In the genomic region with DNA sequence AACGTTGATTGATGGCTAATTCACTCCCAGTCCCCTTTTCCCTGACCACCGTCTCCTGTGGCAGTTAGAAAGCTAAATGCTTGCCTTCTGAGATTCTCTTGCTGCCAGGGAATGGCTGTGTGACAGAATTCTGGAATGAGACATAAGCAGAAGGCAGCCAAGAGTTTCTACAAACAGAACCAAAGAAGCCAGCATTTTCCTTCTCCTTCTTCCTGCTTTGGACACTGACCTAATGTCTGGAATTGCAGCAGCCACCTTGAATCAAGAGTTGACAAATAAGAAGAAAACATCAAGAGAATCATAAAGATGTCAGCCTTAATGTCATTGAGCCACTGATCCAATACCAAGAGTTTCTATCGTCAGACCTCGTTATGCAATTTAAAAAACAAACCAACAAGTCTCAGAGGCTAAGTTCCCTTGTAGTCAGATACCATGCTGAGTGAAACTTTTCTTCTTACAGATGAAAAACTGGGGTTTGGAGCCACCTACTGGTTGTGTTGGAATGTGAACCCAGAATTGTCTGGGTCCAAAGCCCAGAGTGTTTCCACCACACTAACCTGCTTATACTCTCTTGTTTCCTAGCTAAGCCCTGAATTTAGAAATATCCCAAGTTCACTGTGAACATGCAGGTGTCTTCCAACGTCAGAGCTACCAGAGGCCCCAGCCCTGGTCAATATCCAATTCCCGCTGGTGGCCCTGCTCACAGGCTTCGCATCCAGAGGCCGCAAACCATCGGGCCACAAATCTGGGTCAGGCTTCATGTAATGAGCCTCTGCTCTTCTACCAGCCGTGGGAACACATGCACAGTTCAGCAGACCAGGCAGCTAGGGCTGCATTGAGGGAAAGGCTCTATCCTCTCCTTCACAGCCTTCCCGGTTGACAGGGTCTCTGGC, we compare ENCODE assay signal across 8 cellular contexts. TPM values are rescaled to one million over a fixed set of nuclear protein-coding genes. Genes with fewer than 3 reads are reported as not detected.
DNase-seq lines count a peak whose midpoint lies in the region; ATAC-seq, FAIRE-seq and TF ChIP-seq lines count a peak whose summit lies in the region.

No MANE protein-coding gene starts in this region.

- WGBS in A549 (ENCODE audit: missing lambda C conversion rate) = 19% methylated on average over 6 of the region's 11 CpGs

- H3K9me3 Mint-ChIP-seq in stimulated activated naive CD8-positive, alpha-beta T cell treated with anti-CD3 and anti-CD28 coated beads, Interleukin-15, amount 100 ng/mL, for 72 hours = no peaks in the 10 kb centered on the region

- no peak for TF ChIP-seq POLR2A in A549 (IDR thresholded peaks at IDR 0.05; ENCODE audit: low read length)

- H3K4me2 ChIP-seq in A549 = peak overlapping the region; percentile 33; the same call in 1 of the 3 replicates

- H3K36me3 ChIP-seq in NT2/D1 (ENCODE audit: insufficient read depth, insufficient read length, low read length) = no peaks in the 10 kb centered on the region

- no peak overlapping the region; a peak in 1 of 6 replicates for H3K27ac ChIP-seq in A549

- peak overlapping the region; percentile 46 for H3K9ac ChIP-seq in NT2/D1 (ENCODE audit: insufficient read length, low read depth)

- peak overlapping the region in 1 of 2 donors; percentile 80 for H3K27ac Mint-ChIP-seq in stimulated activated naive CD8-positive, alpha-beta T cell treated with anti-CD3 and anti-CD28 coated beads, Interleukin-15, amount 100 ng/mL, for 72 hours

- H3K4me1 Mint-ChIP-seq in stimulated activated naive CD8-positive, alpha-beta T cell treated with anti-CD3 and anti-CD28 coated beads, Interleukin-15, amount 100 ng/mL, for 72 hours = peaks cover 21% of the 10 kb centered on the region

- H3K4me3 ChIP-seq in A549 = no peak overlapping the region
- no peak overlapping the region for H3K4me3 ChIP-seq in NT2/D1 (ENCODE audit: insufficient read length, low read depth)

- TF ChIP-seq EP300 in A549 (IDR thresholded peaks at IDR 0.05) = no peak

- H3K27me3 ChIP-seq in NT2/D1 (ENCODE audit: insufficient read depth, insufficient read length) = no peaks in the 10 kb centered on the region

- ATAC-seq in A549 (peak; percentile 90 to 92; a peak in 5 of 6 replicates), GM18502 (IDR thresholded peaks at IDR 0.05; ENCODE audit: poor library complexity, unreplicated experiment) (peak; percentile 74), esophagus mucosa (peak; percentile 74)
- ATAC-seq in stimulated activated naive CD8-positive, alpha-beta T cell treated with anti-CD3 and anti-CD28 coated beads, Interleukin-15, amount 100 ng/mL, for 72 hours = peak; percentile 85

- H3K9me3 ChIP-seq in A549 (no peaks in the 10 kb centered on the region), NT2/D1 (ENCODE audit: insufficient read depth, low read length) (no peaks in the 10 kb centered on the region)

- POLR2A ChIA-PET in A549 (lab: Yijun Ruan, JAX) = no interaction called here

- TF ChIP-seq RAD21 in A549 (conservative IDR thresholded peaks at IDR 0.05 in 1 of 2, IDR thresholded peaks at IDR 0.05 in 1 of 2) = peak; percentile 85 to 87

- H3K4me1 ChIP-seq in A549 (no peaks in the 10 kb centered on the region), NT2/D1 (ENCODE audit: insufficient read depth, insufficient read length) (no peaks in the 10 kb centered on the region)

- FAIRE-seq in A549 (lab: Jason Lieb, UNC) = no peak

- CTCF ChIA-PET in A549 (lab: Yijun Ruan, JAX) = interaction anchor here (0.6 to 9.6 kb wide), 30 partner anchors 9 to 672 kb away, joined by 3 to 380 read pairs (median 4); a partner anchor contains a TSS

- DNase-seq in A549 (ENCODE audit: low read depth in 1 of 2, low spot score in 1 of 2) = peak; percentile 42 to 60
- DNase-seq in HK-2 (ENCODE audit: unreplicated experiment) = peak; percentile 44
- peak; percentile 56 for DNase-seq in NT2/D1 (ENCODE audit: low read depth, low spot score)
- DNase-seq in activated CD8-positive, alpha-beta memory T cell treated with anti-CD3 and anti-CD28 coated beads, Interleukin-2, amount 50 U/mL, for 24 hours (ENCODE audit: extremely low read depth) = peak; percentile 25
- DNase-seq in myocyte (ENCODE audit: low read depth) = peak; percentile 79
- peak; percentile 44 to 48 for DNase-seq in stimulated activated naive CD8-positive, alpha-beta T cell treated with anti-CD3 and anti-CD28 coated beads, Interleukin-15, amount 100 ng/mL, for 72 hours

- TF ChIP-seq CTCF in A549 (IDR thresholded peaks at IDR 0.05) = peak; percentile 72

- no peak overlapping the region for H3K4me3 Mint-ChIP-seq in stimulated activated naive CD8-positive, alpha-beta T cell treated with anti-CD3 and anti-CD28 coated beads, Interleukin-15, amount 100 ng/mL, for 72 hours

- H3K27me3 Mint-ChIP-seq in stimulated activated naive CD8-positive, alpha-beta T cell treated with anti-CD3 and anti-CD28 coated beads, Interleukin-15, amount 100 ng/mL, for 72 hours = peaks cover 9% of the 10 kb centered on the region

TF ChIP-seq in A549, 52 proteins besides CTCF, POLR2A, EP300 and RAD21:
- TF ChIP-seq FOXS1 (CRISPR knock-in tag; IDR thresholded peaks at IDR 0.05) (no peak), SREBF2 (IDR thresholded peaks at IDR 0.05) (no peak), SMC3 (IDR thresholded peaks at IDR 0.05) (peak; percentile 87)

RNA-seq across cellular contexts. Expression of a gene that starts 42.5 kb away (rescaled TPM):
- 0.05 and 0.12 TPM in 2 replicates for polyA plus RNA-seq in A549 (2011; rRNA removed)
- polyA plus RNA-seq in A549 (2012; cell fraction: cytosol; rRNA removed) = 0.01 and 0.04 TPM in 2 replicates
- polyA plus RNA-seq in A549 (2012; cell fraction: nucleus; rRNA removed) = 0.01 and 0.02 TPM in 2 replicates
- polyA plus RNA-seq in A549 (2017; fragmentation: RNase III; extraction: RNeasy Plus Mini Kit Qiagen cat#74134 plus additional on column Dnase treatment) = 0.03 to 0.04 TPM in 2 of 3 replicates, not detected in the other
- polyA minus RNA-seq in A549 (2011; rRNA and poly(A)+ RNA removed) = 0.05 and 0.41 TPM in 2 replicates
- 0.72 TPM for total RNA-seq in esophagus mucosa
- 0.16 and 0.64 TPM in 2 replicates for total RNA-seq in myocyte
- 0.35 TPM for polyA plus RNA-seq in myocyte (2012)

Comparison
In these comparisons a context has a peak if more than half of its experiments do, and no peak if none do; other contexts are left out.
1. DNase-seq: peak in every context shown above with its lines; median percentile 79 in myocyte; 56 in NT2/D1; 51 in A549; 46 in stimulated activated naive CD8-positive, alpha-beta T cell treated with anti-CD3 and anti-CD28 coated beads, Interleukin-15, amount 100 ng/mL, for 72 hours; 44 in HK-2; 25 in activated CD8-positive, alpha-beta memory T cell treated with anti-CD3 and anti-CD28 coated beads, Interleukin-2, amount 50 U/mL, for 24 hours.